Comparison of ENCODE assay signal across 3 cellular contexts in genomic region chr1:212606042-212606733, GRCh38.
A peak's percentile ranks its signal among the peaks of the same experiment; 100 is the strongest.
TF ChIP-seq lines count a peak whose summit lies in the region.

No MANE protein-coding gene starts in this region.

TF ChIP-seq in liver, 16 proteins besides CTCF, POLR2A, EP300 and RAD21:
- TF ChIP-seq FOXA1 (IDR thresholded peaks at IDR 0.05) (no peak), JUND (IDR thresholded peaks at IDR 0.05) (no peak), YY1 (IDR thresholded peaks at IDR 0.05) (peak; percentile 6)

TF ChIP-seq in HepG2, 621 proteins besides CTCF, POLR2A, EP300 and RAD21:
- no peak for TF ChIP-seq ZNF121 (CRISPR knock-in tag; IDR thresholded peaks at IDR 0.05)
- no peak for TF ChIP-seq SIN3B (IDR thresholded peaks at IDR 0.05; ENCODE audit: low read length)
- TF ChIP-seq, protein P1, sequence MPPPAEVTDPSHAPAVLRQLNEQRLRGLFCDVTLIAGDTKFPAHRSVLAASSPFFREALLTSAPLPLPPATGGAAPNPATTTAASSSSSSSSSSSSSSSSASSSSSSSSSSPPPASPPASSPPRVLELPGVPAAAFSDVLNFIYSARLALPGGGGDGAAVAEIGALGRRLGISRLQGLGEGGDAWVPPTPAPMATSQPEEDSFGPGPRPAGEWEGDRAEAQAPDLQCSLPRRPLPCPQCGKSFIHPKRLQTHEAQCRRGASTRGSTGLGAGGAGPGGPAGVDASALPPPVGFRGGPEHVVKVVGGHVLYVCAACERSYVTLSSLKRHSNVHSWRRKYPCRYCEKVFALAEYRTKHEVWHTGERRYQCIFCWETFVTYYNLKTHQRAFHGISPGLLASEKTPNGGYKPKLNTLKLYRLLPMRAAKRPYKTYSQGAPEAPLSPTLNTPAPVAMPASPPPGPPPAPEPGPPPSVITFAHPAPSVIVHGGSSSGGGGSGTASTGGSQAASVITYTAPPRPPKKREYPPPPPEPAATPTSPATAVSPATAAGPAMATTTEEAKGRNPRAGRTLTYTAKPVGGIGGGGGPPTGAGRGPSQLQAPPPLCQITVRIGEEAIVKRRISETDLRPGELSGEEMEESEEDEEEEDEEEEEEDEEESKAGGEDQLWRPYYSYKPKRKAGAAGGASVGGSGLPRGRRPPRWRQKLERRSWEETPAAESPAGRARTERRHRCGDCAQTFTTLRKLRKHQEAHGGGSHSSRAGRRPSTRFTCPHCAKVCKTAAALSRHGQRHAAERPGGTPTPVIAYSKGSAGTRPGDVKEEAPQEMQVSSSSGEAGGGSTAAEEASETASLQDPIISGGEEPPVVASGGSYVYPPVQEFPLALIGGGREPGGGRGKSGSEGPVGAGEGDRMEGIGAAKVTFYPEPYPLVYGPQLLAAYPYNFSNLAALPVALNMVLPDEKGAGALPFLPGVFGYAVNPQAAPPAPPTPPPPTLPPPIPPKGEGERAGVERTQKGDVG (CRISPR knock-in tag; IDR thresholded peaks at IDR 0.05; ENCODE audit: borderline replicate concordance): no peak

TF ChIP-seq in GM12878, 131 proteins besides CTCF, POLR2A, EP300 and RAD21:
- TF ChIP-seq PAX5 (IDR thresholded peaks at IDR 0.05; ENCODE audit: borderline replicate concordance, low read depth, low read length) (no peak), CREB1 (IDR thresholded peaks at IDR 0.05; ENCODE audit: low read depth) (no peak), EZH2 (IDR thresholded peaks at IDR 0.05; ENCODE audit: borderline replicate concordance, control insufficient read depth, low read depth, low read length) (0 out of 2 replicates have a peak, but pooled peaks have one; percentile 29), SP1 (IDR thresholded peaks at IDR 0.05; ENCODE audit: low read depth, low read length) (no peak), HDGF (IDR thresholded peaks at IDR 0.05) (no peak), NFYA (IDR thresholded peaks at IDR 0.05; ENCODE audit: borderline replicate concordance, low read depth, low read length) (no peak)
- TF ChIP-seq, protein P2, sequence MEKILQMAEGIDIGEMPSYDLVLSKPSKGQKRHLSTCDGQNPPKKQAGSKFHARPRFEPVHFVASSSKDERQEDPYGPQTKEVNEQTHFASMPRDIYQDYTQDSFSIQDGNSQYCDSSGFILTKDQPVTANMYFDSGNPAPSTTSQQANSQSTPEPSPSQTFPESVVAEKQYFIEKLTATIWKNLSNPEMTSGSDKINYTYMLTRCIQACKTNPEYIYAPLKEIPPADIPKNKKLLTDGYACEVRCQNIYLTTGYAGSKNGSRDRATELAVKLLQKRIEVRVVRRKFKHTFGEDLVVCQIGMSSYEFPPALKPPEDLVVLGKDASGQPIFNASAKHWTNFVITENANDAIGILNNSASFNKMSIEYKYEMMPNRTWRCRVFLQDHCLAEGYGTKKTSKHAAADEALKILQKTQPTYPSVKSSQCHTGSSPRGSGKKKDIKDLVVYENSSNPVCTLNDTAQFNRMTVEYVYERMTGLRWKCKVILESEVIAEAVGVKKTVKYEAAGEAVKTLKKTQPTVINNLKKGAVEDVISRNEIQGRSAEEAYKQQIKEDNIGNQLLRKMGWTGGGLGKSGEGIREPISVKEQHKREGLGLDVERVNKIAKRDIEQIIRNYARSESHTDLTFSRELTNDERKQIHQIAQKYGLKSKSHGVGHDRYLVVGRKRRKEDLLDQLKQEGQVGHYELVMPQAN (conservative IDR thresholded peaks at IDR 0.05): no peak
